8 cellular contexts compared by ENCODE assay signal in genomic region chr10:48210391-48210790, GRCh38.
"Had no signal": no experiment of that assay in that cellular context is flagged by ENCODE, and none has a peak within 500 bp of the region (broad histone marks: within the 10 kb centered on the region; RNA-seq: fewer than 3 reads in every experiment).

No MANE protein-coding gene starts in this region.

- H3K4me1 Mint-ChIP-seq: IgD-negative memory B cell had no signal

- FAIRE-seq: HepG2, HTR-8/SVneo had no signal

- H3K36me3 Mint-ChIP-seq: IgD-negative memory B cell had no signal

- H3K4me3 Mint-ChIP-seq: IgD-negative memory B cell had no signal

- H3K27ac ChIP-seq: HL-60, KMS-11 had no signal

- DNase-seq: IMR-90, KBM-7, KG1 had no signal

- H3K4me2 ChIP-seq: KMS-11 had no signal

- H3K9ac ChIP-seq: KMS-11 had no signal

- ATAC-seq: HepG2 had no signal

- H3K27ac Mint-ChIP-seq: IgD-negative memory B cell had no signal
